17 cellular contexts compared by ENCODE assay signal in genomic region chr10:122477436-122477835, GRCh38. TPM values are rescaled to one million over a fixed set of nuclear protein-coding genes. Genes with fewer than 3 reads are reported as not detected.
DNase-seq lines count a peak whose midpoint lies in the region; ATAC-seq and TF ChIP-seq lines count a peak whose summit lies in the region.
"Had no signal": no experiment of that assay in that cellular context is flagged by ENCODE, and none has a peak within 500 bp of the region (broad histone marks: within the 10 kb centered on the region; RNA-seq: fewer than 3 reads in every experiment).

No MANE protein-coding gene starts in this region.

- H3K4me1 ChIP-seq in neural progenitor cell (peaks cover 28% of the 10 kb centered on the region), tibial artery (peaks cover 6 to 61% (median 33%) of the 10 kb centered on the region in 4 donors)

- intact Hi-C loops in dorsolateral prefrontal cortex (cut with DNase I) (no loop called here), tibial artery (cut with DNase I; ENCODE audit: low total_unique reads) (no loop called here)

- H3K36me3 ChIP-seq in neural progenitor cell (no peaks in the 10 kb centered on the region), tibial artery (no peaks in the 10 kb centered on the region)
- H3K36me3 ChIP-seq: MG63, Peyer's patch had no signal

- H3K4me1 Mint-ChIP-seq in WTC11 = peaks cover 59% of the 10 kb centered on the region
- peaks cover 63% of the 10 kb centered on the region for H3K4me1 Mint-ChIP-seq in neural progenitor cell

- no peaks in the 10 kb centered on the region for H3K9me3 ChIP-seq in neural progenitor cell (ENCODE audit: low read depth)
- H3K9me3 ChIP-seq in tibial artery = no peaks in the 10 kb centered on the region
- H3K9me3 ChIP-seq: MG63, Peyer's patch had no signal

- DNase-seq in WTC11 (ENCODE audit: low spot score) (no peak), dorsolateral prefrontal cortex (no peak), neural progenitor cell (ENCODE audit: low spot score) (no peak), tibial artery (no peak), CD1c-positive myeloid dendritic cell (ENCODE audit: extremely low spot score) (no peak), SHP77 treated with DMSO at 0.1 percent for 48 hours (lab: John Stamatoyannopoulos, UW) (no peak)
- DNase-seq: CD4-positive, alpha-beta memory T cell; DND-41; GF-D8; MG63; NCI-H1105; NCI-H1694 treated with DMSO at 0.1 percent for 48 hours; NCI-H82; SIG-M5 had no signal

- no peak overlapping the region for H3K9ac ChIP-seq in neural progenitor cell

- TF ChIP-seq CTCF in WTC11 (IDR thresholded peaks at IDR 0.05) (no peak), dorsolateral prefrontal cortex (IDR thresholded peaks at IDR 0.05 in 54 of 56, conservative IDR thresholded peaks at IDR 0.05 in 2 of 56; ENCODE audit: low read depth in 1 of 56, partially characterized antibody in 56 of 56) (no peak), neural progenitor cell (IDR thresholded peaks at IDR 0.05) (no peak), tibial artery (IDR thresholded peaks at IDR 0.05) (no peak)

- H3K9me3 Mint-ChIP-seq in WTC11 (peaks cover 14% of the 10 kb centered on the region), neural progenitor cell (peaks cover 9% of the 10 kb centered on the region)

- H3K36me3 Mint-ChIP-seq in WTC11 = peaks cover 10% of the 10 kb centered on the region
- peaks cover 3% of the 10 kb centered on the region for H3K36me3 Mint-ChIP-seq in neural progenitor cell
- H3K36me3 Mint-ChIP-seq: CD4-positive, alpha-beta memory T cell had no signal

- H3K27me3 ChIP-seq in dorsolateral prefrontal cortex (no peaks in the 10 kb centered on the region), neural progenitor cell (no peaks in the 10 kb centered on the region), tibial artery (no peaks in the 10 kb centered on the region)
- H3K27me3 ChIP-seq: MG63, Peyer's patch had no signal

- H3K4me3 ChIP-seq in dorsolateral prefrontal cortex (peak overlapping the region in 1 of 59 donors; percentile 6), neural progenitor cell (no peak overlapping the region), tibial artery (no peak overlapping the region)
- H3K4me3 ChIP-seq: MG63, Peyer's patch had no signal

- no peak overlapping the region for H2AFZ ChIP-seq in neural progenitor cell (replicated peaks)

- CTCF ChIA-PET in WTC11 (lab: Charles Lee) = interaction anchor here (0.6 to 1.7 kb wide), 4 partner anchors 88 to 295 kb away, joined by 3 to 4 read pairs (median 4); no protein-coding TSS in a partner anchor

- peaks cover 7% of the 10 kb centered on the region for H4K20me1 ChIP-seq in neural progenitor cell (ENCODE audit: low read depth)

- H3K27me3 Mint-ChIP-seq in WTC11 (ENCODE audit: low read depth) (no peaks in the 10 kb centered on the region; the same call in 1 of the 2 replicates), neural progenitor cell (ENCODE audit: insufficient read depth, low read depth) (peaks cover 13% of the 10 kb centered on the region)

- H3K27ac Mint-ChIP-seq in WTC11 = peak overlapping the region; percentile 17; the same call in 1 of the 2 replicates
- H3K27ac Mint-ChIP-seq in neural progenitor cell = peak overlapping the region; percentile 28
- H3K27ac Mint-ChIP-seq: B cell; CD4-positive, alpha-beta memory T cell had no signal

- H3K4me2 ChIP-seq in neural progenitor cell = no peak overlapping the region

- no peaks in the 10 kb centered on the region for H3K79me2 ChIP-seq in neural progenitor cell (ENCODE audit: low read depth)

- peaks cover 12% of the 10 kb centered on the region for H3F3A ChIP-seq in neural progenitor cell (ENCODE audit: low read depth)

- POLR2A ChIA-PET in WTC11 (lab: Charles Lee) = interaction anchor here (0.6 to 0.7 kb wide), 2 partner anchors 47 to 220 kb away, joined by 3 to 4 read pairs; no protein-coding TSS in a partner anchor

- no peak overlapping the region for H3K4me3 Mint-ChIP-seq in WTC11
- H3K4me3 Mint-ChIP-seq in neural progenitor cell = no peak overlapping the region
- H3K4me3 Mint-ChIP-seq: B cell had no signal

- no peak for ATAC-seq in WTC11
- no peak for ATAC-seq in GM18519 (IDR thresholded peaks at IDR 0.05; ENCODE audit: low FRiP score, unreplicated experiment)

- H3K27ac ChIP-seq in dorsolateral prefrontal cortex = peak overlapping the region; percentile 1 to 98 (median 92)
- no peak overlapping the region for H3K27ac ChIP-seq in neural progenitor cell
- H3K27ac ChIP-seq in tibial artery = peak overlapping the region; percentile 41 to 77
- H3K27ac ChIP-seq: Peyer's patch had no signal

TF ChIP-seq in WTC11, 78 proteins besides CTCF, POLR2A, EP300 and RAD21 (continues in another document):
- TF ChIP-seq FOXP1 (CRISPR knock-in tag; IDR thresholded peaks at IDR 0.05; ENCODE audit: borderline replicate concordance) (no peak), MAX (CRISPR knock-in tag; IDR thresholded peaks at IDR 0.05) (no peak), RORB (CRISPR knock-in tag; IDR thresholded peaks at IDR 0.05) (no peak), HMGA2 (CRISPR knock-in tag; IDR thresholded peaks at IDR 0.05) (no peak), MXD4 (CRISPR knock-in tag; IDR thresholded peaks at IDR 0.05; ENCODE audit: borderline replicate concordance) (no peak)
- TF ChIP-seq, protein P1, sequence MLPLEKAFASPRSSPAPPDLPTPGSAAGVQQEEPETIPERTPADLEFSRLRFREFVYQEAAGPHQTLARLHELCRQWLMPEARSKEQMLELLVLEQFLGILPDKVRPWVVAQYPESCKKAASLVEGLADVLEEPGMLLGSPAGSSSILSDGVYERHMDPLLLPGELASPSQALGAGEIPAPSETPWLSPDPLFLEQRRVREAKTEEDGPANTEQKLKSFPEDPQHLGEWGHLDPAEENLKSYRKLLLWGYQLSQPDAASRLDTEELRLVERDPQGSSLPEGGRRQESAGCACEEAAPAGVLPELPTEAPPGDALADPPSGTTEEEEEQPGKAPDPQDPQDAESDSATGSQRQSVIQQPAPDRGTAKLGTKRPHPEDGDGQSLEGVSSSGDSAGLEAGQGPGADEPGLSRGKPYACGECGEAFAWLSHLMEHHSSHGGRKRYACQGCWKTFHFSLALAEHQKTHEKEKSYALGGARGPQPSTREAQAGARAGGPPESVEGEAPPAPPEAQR (CRISPR knock-in tag; IDR thresholded peaks at IDR 0.05) = no peak
- TF ChIP-seq, protein P2, sequence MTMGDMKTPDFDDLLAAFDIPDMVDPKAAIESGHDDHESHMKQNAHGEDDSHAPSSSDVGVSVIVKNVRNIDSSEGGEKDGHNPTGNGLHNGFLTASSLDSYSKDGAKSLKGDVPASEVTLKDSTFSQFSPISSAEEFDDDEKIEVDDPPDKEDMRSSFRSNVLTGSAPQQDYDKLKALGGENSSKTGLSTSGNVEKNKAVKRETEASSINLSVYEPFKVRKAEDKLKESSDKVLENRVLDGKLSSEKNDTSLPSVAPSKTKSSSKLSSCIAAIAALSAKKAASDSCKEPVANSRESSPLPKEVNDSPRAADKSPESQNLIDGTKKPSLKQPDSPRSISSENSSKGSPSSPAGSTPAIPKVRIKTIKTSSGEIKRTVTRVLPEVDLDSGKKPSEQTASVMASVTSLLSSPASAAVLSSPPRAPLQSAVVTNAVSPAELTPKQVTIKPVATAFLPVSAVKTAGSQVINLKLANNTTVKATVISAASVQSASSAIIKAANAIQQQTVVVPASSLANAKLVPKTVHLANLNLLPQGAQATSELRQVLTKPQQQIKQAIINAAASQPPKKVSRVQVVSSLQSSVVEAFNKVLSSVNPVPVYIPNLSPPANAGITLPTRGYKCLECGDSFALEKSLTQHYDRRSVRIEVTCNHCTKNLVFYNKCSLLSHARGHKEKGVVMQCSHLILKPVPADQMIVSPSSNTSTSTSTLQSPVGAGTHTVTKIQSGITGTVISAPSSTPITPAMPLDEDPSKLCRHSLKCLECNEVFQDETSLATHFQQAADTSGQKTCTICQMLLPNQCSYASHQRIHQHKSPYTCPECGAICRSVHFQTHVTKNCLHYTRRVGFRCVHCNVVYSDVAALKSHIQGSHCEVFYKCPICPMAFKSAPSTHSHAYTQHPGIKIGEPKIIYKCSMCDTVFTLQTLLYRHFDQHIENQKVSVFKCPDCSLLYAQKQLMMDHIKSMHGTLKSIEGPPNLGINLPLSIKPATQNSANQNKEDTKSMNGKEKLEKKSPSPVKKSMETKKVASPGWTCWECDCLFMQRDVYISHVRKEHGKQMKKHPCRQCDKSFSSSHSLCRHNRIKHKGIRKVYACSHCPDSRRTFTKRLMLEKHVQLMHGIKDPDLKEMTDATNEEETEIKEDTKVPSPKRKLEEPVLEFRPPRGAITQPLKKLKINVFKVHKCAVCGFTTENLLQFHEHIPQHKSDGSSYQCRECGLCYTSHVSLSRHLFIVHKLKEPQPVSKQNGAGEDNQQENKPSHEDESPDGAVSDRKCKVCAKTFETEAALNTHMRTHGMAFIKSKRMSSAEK (CRISPR knock-in tag; IDR thresholded peaks at IDR 0.05; ENCODE audit: borderline replicate concordance) = no peak

RNA-seq across cellular contexts. Expression of gene HTRA1, which starts 16.1 kb away (rescaled TPM):
- 15.4 to 18.3 TPM (median 16.0 TPM) in 3 replicates for total RNA-seq in WTC11 (2021)
- total RNA-seq in dorsolateral prefrontal cortex = 100 to 1,000 TPM; 154 to 492 (median 263) TPM
- 12.2 and 17.0 TPM in 2 replicates for total RNA-seq in neural progenitor cell (ENCODE audit: low replicate concordance)
- total RNA-seq: B cell had no signal

RNA-seq across cellular contexts. Expression of gene ARMS2, which starts 23.0 kb away (rescaled TPM):
- total RNA-seq in WTC11 (2021) (not detected in 3 replicates), dorsolateral prefrontal cortex (1 to 10 TPM in 1 of 120 experiments, under 1 TPM in 8, not detected in 111; 0.63 to 2.1 (median 0.83) TPM), neural progenitor cell (ENCODE audit: low replicate concordance) (not detected in 2 replicates)
- total RNA-seq: B cell; CD4-positive, alpha-beta memory T cell; Peyer's patch had no signal
